ENCODE assay signal across 8 cellular contexts in the genomic region with DNA sequence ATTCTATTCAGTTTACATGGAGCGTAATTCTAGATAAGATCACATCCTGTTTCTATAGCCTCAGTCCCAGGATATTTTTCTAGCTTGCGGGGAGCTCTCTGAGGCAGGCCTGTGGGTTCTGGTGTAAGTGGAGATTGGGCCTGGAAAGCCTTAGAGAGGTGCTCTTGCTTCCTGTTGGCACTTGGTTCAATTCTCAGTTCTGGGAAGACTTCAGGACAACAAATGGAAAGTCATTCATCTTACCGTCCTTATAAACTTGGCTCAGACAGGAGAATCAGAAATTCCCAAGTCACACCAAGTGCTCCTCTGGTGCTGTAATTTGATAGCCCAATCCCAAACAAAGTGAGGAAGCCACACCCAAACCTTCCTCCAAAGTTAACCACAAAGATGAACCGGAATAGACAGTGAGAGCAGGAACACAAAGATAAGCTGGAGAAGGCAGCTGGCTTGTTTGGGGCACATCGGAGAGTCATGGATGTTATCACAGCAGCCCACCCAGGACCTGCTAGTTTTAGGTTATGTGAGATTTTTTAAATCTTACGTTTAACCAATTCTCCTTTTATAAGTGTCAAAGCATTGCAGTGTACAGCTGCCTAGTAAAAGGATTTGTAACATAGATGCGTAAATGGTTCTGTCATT.
DNase-seq lines count a peak whose midpoint lies in the region; ATAC-seq and TF ChIP-seq lines count a peak whose summit lies in the region.

No MANE protein-coding gene starts in this region.

- no peaks in the 10 kb centered on the region for H3K36me3 Mint-ChIP-seq in natural killer cell treated with Interleukin-12 subunit alpha and Interleukin-12 subunit beta and Interleukin-15 and Interleukin-18, amount 100 ng/mL, for 72 hours

- peaks cover 4 to 5% of the 10 kb centered on the region in 2 donors for H3K4me1 Mint-ChIP-seq in natural killer cell treated with Interleukin-12 subunit alpha and Interleukin-12 subunit beta and Interleukin-15 and Interleukin-18, amount 100 ng/mL, for 72 hours (ENCODE audit: low read depth in 2 of 2)

- H3K4me3 Mint-ChIP-seq in natural killer cell treated with Interleukin-12 subunit alpha and Interleukin-12 subunit beta and Interleukin-15 and Interleukin-18, amount 100 ng/mL, for 72 hours, result no peak overlapping the region

- H3K27me3 Mint-ChIP-seq in natural killer cell treated with Interleukin-12 subunit alpha and Interleukin-12 subunit beta and Interleukin-15 and Interleukin-18, amount 100 ng/mL, for 72 hours, result peaks cover 21 to 39% of the 10 kb centered on the region in 2 donors

- ATAC-seq in sciatic nerve (peak; percentile 72), HG03342 (IDR thresholded peaks at IDR 0.05; ENCODE audit: unreplicated experiment) (no peak)
- no peak for ATAC-seq in natural killer cell treated with Interleukin-12 subunit alpha and Interleukin-12 subunit beta and Interleukin-15 and Interleukin-18, amount 100 ng/mL, for 72 hours

- DNase-seq in HCEC 1CT, result peak; percentile 25
- peak; percentile 88 for DNase-seq in RPMI7951 (ENCODE audit: low read depth)
- DNase-seq in fibroblast of pulmonary artery (ENCODE audit: low read depth), result peak; percentile 77
- DNase-seq in sciatic nerve (ENCODE audit: low spot score), result no peak
- no peak for DNase-seq in stimulated activated CD4-positive, alpha-beta T cell treated with anti-CD3 and anti-CD28 coated beads, Interleukin-4, amount 100 ng/mL, for 24 hours
- no peak for DNase-seq in T-helper 2 cell
- DNase-seq in natural killer cell treated with Interleukin-12 subunit alpha and Interleukin-12 subunit beta and Interleukin-15 and Interleukin-18, amount 100 ng/mL, for 72 hours (ENCODE audit: low spot score), result no peak

- H3K27ac Mint-ChIP-seq in natural killer cell treated with Interleukin-12 subunit alpha and Interleukin-12 subunit beta and Interleukin-15 and Interleukin-18, amount 100 ng/mL, for 72 hours, result no peak overlapping the region

- intact Hi-C loops in sciatic nerve (cut with DNase I), result loop anchor here (10.0 kb wide), 1 partner anchor 117 kb away; no protein-coding TSS in a partner anchor

- no peaks in the 10 kb centered on the region for H3K9me3 Mint-ChIP-seq in natural killer cell treated with Interleukin-12 subunit alpha and Interleukin-12 subunit beta and Interleukin-15 and Interleukin-18, amount 100 ng/mL, for 72 hours

- peak overlapping the region; percentile 8 for H3K4me3 ChIP-seq in fibroblast of pulmonary artery (replicated peaks; ENCODE audit: low read depth, low read length)

- no peak for TF ChIP-seq CTCF in fibroblast of pulmonary artery (IDR thresholded peaks at IDR 0.05; ENCODE audit: low read length, missing control alignments)

Comparison
In these comparisons a context has a peak if more than half of its experiments do, and no peak if none do; other contexts are left out.
1. DNase-seq: peak in HCEC 1CT (single experiment), RPMI7951 (single experiment) and fibroblast of pulmonary artery (single experiment); none in sciatic nerve (single experiment), stimulated activated CD4-positive, alpha-beta T cell treated with anti-CD3 and anti-CD28 coated beads, Interleukin-4, amount 100 ng/mL, for 24 hours (single experiment), T-helper 2 cell (0 of 5) and natural killer cell treated with Interleukin-12 subunit alpha and Interleukin-12 subunit beta and Interleukin-15 and Interleukin-18, amount 100 ng/mL, for 72 hours (single experiment).